ENCODE assay signal across 9 cellular contexts in the genomic region with DNA sequence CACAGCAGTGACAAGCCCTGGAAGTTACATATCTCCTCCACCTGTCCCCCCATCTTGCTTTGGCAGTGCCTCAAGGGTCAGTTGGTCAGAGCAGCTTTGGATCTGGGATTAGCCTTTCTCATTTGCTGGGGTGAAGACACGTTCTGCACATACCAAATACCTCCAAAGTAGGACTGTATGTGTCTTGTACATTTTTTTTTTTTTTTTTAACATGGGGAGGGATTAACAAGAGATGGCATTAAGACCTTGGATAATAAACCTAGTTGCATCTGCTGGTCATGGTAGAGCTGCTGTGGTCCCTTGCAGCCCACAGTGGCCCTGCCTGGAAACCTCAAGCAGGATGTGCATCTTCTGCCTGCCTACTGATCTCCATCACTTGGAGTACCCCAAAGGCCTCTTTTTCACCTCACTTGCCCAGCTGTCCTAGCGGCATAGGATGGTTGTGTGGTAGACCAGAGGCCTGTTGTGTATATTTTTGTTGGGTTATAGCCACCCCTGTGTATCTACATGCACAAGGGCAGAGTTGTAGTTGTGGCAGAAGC. TPM values are rescaled to one million over a fixed set of nuclear protein-coding genes. Genes with fewer than 3 reads are reported as not detected.
DNase-seq lines count a peak whose midpoint lies in the region; ATAC-seq and TF ChIP-seq lines count a peak whose summit lies in the region.
"Had no signal": no experiment of that assay in that cellular context is flagged by ENCODE, and none has a peak within 500 bp of the region (broad histone marks: within the 10 kb centered on the region; RNA-seq: fewer than 3 reads in every experiment).

No MANE protein-coding gene starts in this region.

- peaks cover 57% of the 10 kb centered on the region for H3K4me1 ChIP-seq in suprapubic skin

- H3K4me3 ChIP-seq in suprapubic skin, result peak overlapping the region; percentile 99

- H3K4me1 Mint-ChIP-seq in activated naive CD4-positive, alpha-beta T cell treated with anti-CD3 and anti-CD28 coated beads for 36 hours (ENCODE audit: low read depth), result peaks cover 63% of the 10 kb centered on the region
- peaks cover 56% of the 10 kb centered on the region for H3K4me1 Mint-ChIP-seq in activated CD8-positive, alpha-beta T cell treated with anti-CD3 and anti-CD28 coated beads for 36 hours (ENCODE audit: low read depth)
- peaks cover 18% of the 10 kb centered on the region for H3K4me1 Mint-ChIP-seq in glutamatergic neuron (ENCODE audit: low read depth, unreplicated experiment)

- no peak for DNase-seq in activated naive CD4-positive, alpha-beta T cell treated with anti-CD3 and anti-CD28 coated beads for 36 hours
- DNase-seq in activated naive CD4-positive, alpha-beta T cell treated with anti-CD3 and anti-CD28 coated beads, Interleukin-2, amount 50 U/mL, for 16 hours, result no peak
- no peak for DNase-seq in activated CD8-positive, alpha-beta T cell treated with anti-CD3 and anti-CD28 coated beads for 36 hours
- DNase-seq in glutamatergic neuron (no peak), suprapubic skin (ENCODE audit: low spot score in 2 of 2) (no peak), COR-L47 (lab: John Stamatoyannopoulos, UW) (no peak), iPS-NIHi7 (ENCODE audit: extremely low spot score) (no peak)
- DNase-seq: NCI-H2227 treated with DMSO at 0.1 percent for 48 hours had no signal

- peak overlapping the region; percentile 97 for H3K27ac Mint-ChIP-seq in activated naive CD4-positive, alpha-beta T cell treated with anti-CD3 and anti-CD28 coated beads for 36 hours
- peak overlapping the region; percentile 94 for H3K27ac Mint-ChIP-seq in activated CD8-positive, alpha-beta T cell treated with anti-CD3 and anti-CD28 coated beads for 36 hours
- peak overlapping the region; percentile 33 for H3K27ac Mint-ChIP-seq in glutamatergic neuron (ENCODE audit: unreplicated experiment)

- TF ChIP-seq POLR2A in suprapubic skin (IDR thresholded peaks at IDR 0.05), result no peak

- CTCF ChIA-PET in activated naive CD4-positive, alpha-beta T cell treated with anti-CD3 and anti-CD28 coated beads for 36 hours (lab: Charles Lee), result interaction anchor here (1.5 to 2.0 kb wide), 2 partner anchors 11 to 90 kb away, joined by 6 read pairs; no protein-coding TSS in a partner anchor
- CTCF ChIA-PET in activated CD8-positive, alpha-beta T cell treated with anti-CD3 and anti-CD28 coated beads for 36 hours (lab: Charles Lee), result interaction anchor here (0.9 to 3.3 kb wide), 4 partner anchors 11 to 94 kb away, joined by 3 to 13 read pairs (median 4); no protein-coding TSS in a partner anchor

- no peak for TF ChIP-seq EP300 in suprapubic skin (IDR thresholded peaks at IDR 0.05)

- no peaks in the 10 kb centered on the region for H3K9me3 ChIP-seq in suprapubic skin

- H3K36me3 ChIP-seq in suprapubic skin, result peaks cover 52% of the 10 kb centered on the region

- no peak for TF ChIP-seq CTCF in activated CD8-positive, alpha-beta T cell treated with anti-CD3 and anti-CD28 coated beads for 36 hours (IDR thresholded peaks at IDR 0.05)
- no peak for TF ChIP-seq CTCF in glutamatergic neuron (IDR thresholded peaks at IDR 0.05; ENCODE audit: partially characterized antibody, unreplicated experiment)
- TF ChIP-seq CTCF in suprapubic skin (IDR thresholded peaks at IDR 0.05), result no peak

- H3K27me3 Mint-ChIP-seq in activated naive CD4-positive, alpha-beta T cell treated with anti-CD3 and anti-CD28 coated beads for 36 hours (ENCODE audit: low read depth), result no peaks in the 10 kb centered on the region
- no peaks in the 10 kb centered on the region for H3K27me3 Mint-ChIP-seq in activated CD8-positive, alpha-beta T cell treated with anti-CD3 and anti-CD28 coated beads for 36 hours
- peaks cover 22% of the 10 kb centered on the region for H3K27me3 Mint-ChIP-seq in glutamatergic neuron (ENCODE audit: unreplicated experiment)

- no peak overlapping the region for H3K27ac ChIP-seq in suprapubic skin

- POLR2A ChIA-PET in activated CD8-positive, alpha-beta T cell treated with anti-CD3 and anti-CD28 coated beads for 36 hours (lab: Charles Lee), result interaction anchor here (0.6 to 7.5 kb wide), 13 partner anchors 9 to 217 kb away, joined by 3 to 169 read pairs (median 4); a partner anchor contains a TSS

- H3K9me3 Mint-ChIP-seq in activated naive CD4-positive, alpha-beta T cell treated with anti-CD3 and anti-CD28 coated beads for 36 hours, result no peaks in the 10 kb centered on the region
- H3K9me3 Mint-ChIP-seq in activated CD8-positive, alpha-beta T cell treated with anti-CD3 and anti-CD28 coated beads for 36 hours, result no peaks in the 10 kb centered on the region
- H3K9me3 Mint-ChIP-seq in glutamatergic neuron (ENCODE audit: unreplicated experiment), result peaks cover 20% of the 10 kb centered on the region

- WGBS in suprapubic skin, result 62% methylated on average over 2 of the region's 2 CpGs

- ATAC-seq in activated CD8-positive, alpha-beta T cell treated with anti-CD3 and anti-CD28 coated beads for 36 hours, result no peak
- no peak for ATAC-seq in HG03045 (IDR thresholded peaks at IDR 0.05; ENCODE audit: unreplicated experiment)

- H3K4me3 Mint-ChIP-seq in activated naive CD4-positive, alpha-beta T cell treated with anti-CD3 and anti-CD28 coated beads for 36 hours, result peak overlapping the region; percentile 90
- peak overlapping the region; percentile 83 for H3K4me3 Mint-ChIP-seq in activated CD8-positive, alpha-beta T cell treated with anti-CD3 and anti-CD28 coated beads for 36 hours
- peak overlapping the region; percentile 61 for H3K4me3 Mint-ChIP-seq in glutamatergic neuron (ENCODE audit: unreplicated experiment)

- H3K27me3 ChIP-seq in suprapubic skin, result no peaks in the 10 kb centered on the region

- intact Hi-C loops in activated naive CD4-positive, alpha-beta T cell treated with anti-CD3 and anti-CD28 coated beads for 36 hours (cut with micrococcal nuclease), result no loop called here
- intact Hi-C loops in activated CD8-positive, alpha-beta T cell treated with anti-CD3 and anti-CD28 coated beads for 36 hours (cut with micrococcal nuclease), result no loop called here

- peaks cover 59% of the 10 kb centered on the region for H3K36me3 Mint-ChIP-seq in activated naive CD4-positive, alpha-beta T cell treated with anti-CD3 and anti-CD28 coated beads for 36 hours (ENCODE audit: low read depth)
- peaks cover 58% of the 10 kb centered on the region for H3K36me3 Mint-ChIP-seq in activated CD8-positive, alpha-beta T cell treated with anti-CD3 and anti-CD28 coated beads for 36 hours (ENCODE audit: low read depth)
- no peaks in the 10 kb centered on the region for H3K36me3 Mint-ChIP-seq in glutamatergic neuron (ENCODE audit: unreplicated experiment)

RNA-seq across cellular contexts. Expression of a gene that starts 2.5 kb away (rescaled TPM):
- total RNA-seq in activated naive CD4-positive, alpha-beta T cell treated with anti-CD3 and anti-CD28 coated beads for 36 hours, result 1,000 to 10,000 TPM; 4,092 to 4,109 TPM
- total RNA-seq in activated CD8-positive, alpha-beta T cell treated with anti-CD3 and anti-CD28 coated beads for 36 hours, result 1,000 to 10,000 TPM; 3,454 to 3,479 TPM
- 1,637 TPM for total RNA-seq in glutamatergic neuron (ENCODE audit: unreplicated experiment)
- 1,000 to 10,000 TPM; 1,057 to 2,332 (median 1,706) TPM for total RNA-seq in suprapubic skin

RNA-seq across cellular contexts. Expression of a gene that starts 14.6 kb away (rescaled TPM):
- total RNA-seq in activated naive CD4-positive, alpha-beta T cell treated with anti-CD3 and anti-CD28 coated beads for 36 hours, result 1 to 10 TPM; 2.5 to 2.7 TPM
- 10 to 100 TPM; 19.3 to 21.0 TPM for total RNA-seq in activated CD8-positive, alpha-beta T cell treated with anti-CD3 and anti-CD28 coated beads for 36 hours
- total RNA-seq in glutamatergic neuron (ENCODE audit: unreplicated experiment) (not detected), suprapubic skin (1 to 10 TPM in 1 of 4 donors, not detected in 3; 3.0 TPM)

RNA-seq across cellular contexts. Expression of a gene that starts 17.7 kb away (rescaled TPM):
- not detected for total RNA-seq in activated naive CD4-positive, alpha-beta T cell treated with anti-CD3 and anti-CD28 coated beads for 36 hours
- total RNA-seq in activated CD8-positive, alpha-beta T cell treated with anti-CD3 and anti-CD28 coated beads for 36 hours, result not detected
- total RNA-seq in glutamatergic neuron (ENCODE audit: unreplicated experiment), result not detected
- not detected for total RNA-seq in suprapubic skin

RNA-seq across cellular contexts. Expression of a gene that starts 18.0 kb away (rescaled TPM):
- total RNA-seq in activated naive CD4-positive, alpha-beta T cell treated with anti-CD3 and anti-CD28 coated beads for 36 hours, result not detected
- total RNA-seq in activated CD8-positive, alpha-beta T cell treated with anti-CD3 and anti-CD28 coated beads for 36 hours, result not detected
- not detected for total RNA-seq in glutamatergic neuron (ENCODE audit: unreplicated experiment)
- not detected for total RNA-seq in suprapubic skin

RNA-seq across cellular contexts. Expression of a gene that starts 20.5 kb away (rescaled TPM):
- 100 to 1,000 TPM; 246 to 260 TPM for total RNA-seq in activated naive CD4-positive, alpha-beta T cell treated with anti-CD3 and anti-CD28 coated beads for 36 hours
- 100 to 1,000 TPM; 307 to 308 TPM for total RNA-seq in activated CD8-positive, alpha-beta T cell treated with anti-CD3 and anti-CD28 coated beads for 36 hours
- total RNA-seq in glutamatergic neuron (ENCODE audit: unreplicated experiment) (78.7 TPM), suprapubic skin (100 to 1,000 TPM in 1 of 4 donors, 10 to 100 TPM in 3; 61.0 to 173 (median 72.1) TPM)

Comparison
In these comparisons a context has a peak if more than half of its experiments do, and no peak if none do; other contexts are left out.
1. H3K27ac Mint-ChIP-seq: peak in every context shown above with its lines; median percentile 97 in activated naive CD4-positive, alpha-beta T cell treated with anti-CD3 and anti-CD28 coated beads for 36 hours; 94 in activated CD8-positive, alpha-beta T cell treated with anti-CD3 and anti-CD28 coated beads for 36 hours; 33 in glutamatergic neuron.
2. RNA of a gene that starts 14.6 kb away (total RNA-seq): 19.3 to 21.0 TPM in activated CD8-positive, alpha-beta T cell treated with anti-CD3 and anti-CD28 coated beads for 36 hours; 2.5 to 2.7 TPM in activated naive CD4-positive, alpha-beta T cell treated with anti-CD3 and anti-CD28 coated beads for 36 hours, 3.0 TPM in suprapubic skin and not detected in glutamatergic neuron (single experiment); every median in the first group is over 4 times any median in the second.
3. Peak in every context shown above with its lines, with median percentiles within 50 percentile points of each other: H3K4me3 Mint-ChIP-seq.